In genomic region chr11:8086001-8086479, GRCh38 we compare ENCODE assay signal across 1 cellular context.
TF ChIP-seq lines count a peak whose summit lies in the region.

No MANE protein-coding gene starts in this region.

TF ChIP-seq in GM23338, 12 proteins besides CTCF, POLR2A, EP300 and RAD21 (continued from another document):
- TF ChIP-seq CREB1 (CRISPR knock-in tag; IDR thresholded peaks at IDR 0.05; ENCODE audit: low read depth) (no peak), EZH2 (IDR thresholded peaks at IDR 0.05; ENCODE audit: low read depth, unreplicated experiment) (no peak), JUNB (IDR thresholded peaks at IDR 0.05; ENCODE audit: unreplicated experiment) (no peak), ZNF331 (CRISPR knock-in tag; IDR thresholded peaks at IDR 0.05; ENCODE audit: low read depth) (no peak), ZNF114 (CRISPR knock-in tag; IDR thresholded peaks at IDR 0.05) (no peak)
- TF ChIP-seq, protein P1, sequence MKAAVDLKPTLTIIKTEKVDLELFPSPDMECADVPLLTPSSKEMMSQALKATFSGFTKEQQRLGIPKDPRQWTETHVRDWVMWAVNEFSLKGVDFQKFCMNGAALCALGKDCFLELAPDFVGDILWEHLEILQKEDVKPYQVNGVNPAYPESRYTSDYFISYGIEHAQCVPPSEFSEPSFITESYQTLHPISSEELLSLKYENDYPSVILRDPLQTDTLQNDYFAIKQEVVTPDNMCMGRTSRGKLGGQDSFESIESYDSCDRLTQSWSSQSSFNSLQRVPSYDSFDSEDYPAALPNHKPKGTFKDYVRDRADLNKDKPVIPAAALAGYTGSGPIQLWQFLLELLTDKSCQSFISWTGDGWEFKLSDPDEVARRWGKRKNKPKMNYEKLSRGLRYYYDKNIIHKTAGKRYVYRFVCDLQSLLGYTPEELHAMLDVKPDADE (IDR thresholded peaks at IDR 0.05): no peak
